In genomic region chr11:13667245-13667644, GRCh38 we compare ENCODE assay signal across 8 cellular contexts. TPM values are rescaled to one million over a fixed set of nuclear protein-coding genes. Genes with fewer than 3 reads are reported as not detected.
A peak's percentile ranks its signal among the peaks of the same experiment; 100 is the strongest.
DNase-seq lines count a peak whose midpoint lies in the region; ATAC-seq and TF ChIP-seq lines count a peak whose summit lies in the region.

No MANE protein-coding gene starts in this region.

- H2AFZ ChIP-seq in MM.1S (ENCODE audit: low read length) (peak overlapping the region; percentile 94), neural cell (ENCODE audit: low read depth, low read length) (peak overlapping the region; percentile 56)

- peaks cover 37% of the 10 kb centered on the region for H3K4me1 Mint-ChIP-seq in CD8-positive, alpha-beta T cell (ENCODE audit: low read depth)

- no peaks in the 10 kb centered on the region for H3K27me3 ChIP-seq in CD8-positive, alpha-beta T cell (ENCODE audit: insufficient read depth, low read length)
- no peaks in the 10 kb centered on the region for H3K27me3 ChIP-seq in MM.1S (replicated peaks; ENCODE audit: insufficient read depth, low read length)
- no peaks in the 10 kb centered on the region for H3K27me3 ChIP-seq in neural cell (ENCODE audit: insufficient read depth, low read depth, low read length)

- H3K27ac ChIP-seq in CD8-positive, alpha-beta T cell (ENCODE audit: low read depth, low read length) = no peak overlapping the region
- H3K27ac ChIP-seq in MM.1S (ENCODE audit: low read length) (no peak overlapping the region), neural cell (ENCODE audit: low read length) (no peak overlapping the region)

- no peaks in the 10 kb centered on the region for H3K9me2 ChIP-seq in MM.1S (replicated peaks; ENCODE audit: insufficient read depth, low read length)
- H3K9me2 ChIP-seq in neural cell (ENCODE audit: insufficient read depth, low read length) = no peaks in the 10 kb centered on the region

- CTCF ChIA-PET in CD8-positive, alpha-beta T cell (lab: Charles Lee) = interaction anchor here (0.7 to 0.8 kb wide), 2 partner anchors 9 to 15 kb away, joined by 3 read pairs; no protein-coding TSS in a partner anchor

- POLR2A ChIA-PET in CD8-positive, alpha-beta T cell (lab: Charles Lee) = no interaction called here

- H3K27me3 Mint-ChIP-seq in CD8-positive, alpha-beta T cell (ENCODE audit: low read depth) = peaks cover 9% of the 10 kb centered on the region

- intact Hi-C loops in CD8-positive, alpha-beta T cell (cut with DNase I, micrococcal nuclease) = loop anchor here (5.0 to 10.0 kb wide), 5 partner anchors 298 to 1825 kb away; partner anchors contain the start of genes BMAL1 (in 1 of the 2), RRAS2 (in 1 of the 2), SPON1 (in 1 of the 2) and USP47 (in 1 of the 2)

- H4K20me1 ChIP-seq in MM.1S (ENCODE audit: insufficient read depth, low read length) (0 out of 2 replicates have a peak, but pooled peaks cover 9% of the 10 kb centered on the region), neural cell (ENCODE audit: insufficient read depth) (no peaks in the 10 kb centered on the region)

- peak overlapping the region; percentile 82 for H3K27ac Mint-ChIP-seq in CD8-positive, alpha-beta T cell

- no peak for DNase-seq in CD8-positive, alpha-beta T cell
- DNase-seq in MM.1S (no peak), cerebellar cortex (ENCODE audit: low spot score) (peak; percentile 58), GOT3 (lab: John Stamatoyannopoulos, UW) (no peak), A172 (ENCODE audit: low spot score) (no peak), activated gamma-delta T cell (lab: John Stamatoyannopoulos, UW) (no peak)

- peaks cover 14% of the 10 kb centered on the region for H3K4me1 ChIP-seq in CD8-positive, alpha-beta T cell (ENCODE audit: insufficient read depth, low read length)
- H3K4me1 ChIP-seq in MM.1S (ENCODE audit: low read length) = peaks cover 20% of the 10 kb centered on the region

- TF ChIP-seq CTCF in CD8-positive, alpha-beta T cell (IDR thresholded peaks at IDR 0.05) = no peak
- no peak for TF ChIP-seq CTCF in MM.1S (IDR thresholded peaks at IDR 0.05; ENCODE audit: low read length)
- TF ChIP-seq CTCF in neural cell (IDR thresholded peaks at IDR 0.05; ENCODE audit: poor library complexity, severe bottlenecking) = no peak

- H3K9me3 Mint-ChIP-seq in CD8-positive, alpha-beta T cell = no peaks in the 10 kb centered on the region

- no peak overlapping the region for H3K4me3 ChIP-seq in CD8-positive, alpha-beta T cell (ENCODE audit: low read depth, low read length)
- H3K4me3 ChIP-seq in MM.1S (ENCODE audit: low read length) (peak overlapping the region; percentile 73; the same call in 1 of the 2 replicates), neural cell (ENCODE audit: low read length) (peak overlapping the region; percentile 79)

- peak overlapping the region; percentile 82 for H3K4me3 Mint-ChIP-seq in CD8-positive, alpha-beta T cell

- H3K4me2 ChIP-seq in MM.1S (ENCODE audit: low read depth, low read length) (peak overlapping the region; percentile 92; the same call in 1 of the 2 replicates), neural cell (ENCODE audit: low read length) (peak overlapping the region; percentile 37)

- TF ChIP-seq RAD21 in neural cell (conservative IDR thresholded peaks at IDR 0.05) = no peak

- H3K79me2 ChIP-seq in MM.1S (ENCODE audit: low read length) = peaks cover 38% of the 10 kb centered on the region
- H3K79me2 ChIP-seq in neural cell (replicated peaks; ENCODE audit: insufficient read depth, low read length) = peaks cover 27% of the 10 kb centered on the region

- peaks cover 7% of the 10 kb centered on the region for H3K36me3 Mint-ChIP-seq in CD8-positive, alpha-beta T cell

- H3F3A ChIP-seq in MM.1S (ENCODE audit: insufficient read depth, low read length) (peaks cover 12% of the 10 kb centered on the region), neural cell (ENCODE audit: insufficient read depth, low read length, poor library complexity, severe bottlenecking) (no peaks in the 10 kb centered on the region)

- no peaks in the 10 kb centered on the region for H3K36me3 ChIP-seq in CD8-positive, alpha-beta T cell (ENCODE audit: insufficient read depth, low read length)
- H3K36me3 ChIP-seq in MM.1S (replicated peaks; ENCODE audit: insufficient read depth, low read length) = 0 out of 2 replicates have a peak, but pooled peaks cover 2% of the 10 kb centered on the region
- H3K36me3 ChIP-seq in neural cell (ENCODE audit: insufficient read depth, low read length) = no peaks in the 10 kb centered on the region

- no peak for TF ChIP-seq EP300 in neural cell (conservative IDR thresholded peaks at IDR 0.05; ENCODE audit: poor library complexity, severe bottlenecking)

- no peak for ATAC-seq in CD8-positive, alpha-beta T cell
- no peak for ATAC-seq in GM18520 (IDR thresholded peaks at IDR 0.05; ENCODE audit: unreplicated experiment)

- H3K9me3 ChIP-seq in CD8-positive, alpha-beta T cell (ENCODE audit: low read length) = no peaks in the 10 kb centered on the region
- H3K9me3 ChIP-seq in MM.1S (replicated peaks; ENCODE audit: insufficient read depth, low read length) (no peaks in the 10 kb centered on the region), neural cell (ENCODE audit: low read length) (no peaks in the 10 kb centered on the region)

- H3K9ac ChIP-seq in MM.1S (ENCODE audit: low read length) = no peak overlapping the region
- H3K9ac ChIP-seq in neural cell (ENCODE audit: low read length) = peak overlapping the region; percentile 68

TF ChIP-seq in neural cell, 6 proteins besides CTCF, POLR2A, EP300 and RAD21:
- no peak for TF ChIP-seq MXI1 (conservative IDR thresholded peaks at IDR 0.05; ENCODE audit: poor library complexity, severe bottlenecking)
- no peak for TF ChIP-seq EZH2 (IDR thresholded peaks at IDR 0.05; ENCODE audit: borderline replicate concordance, insufficient read depth, low read length, poor library complexity, severe bottlenecking)
- no peak for TF ChIP-seq SMC3 (conservative IDR thresholded peaks at IDR 0.05; ENCODE audit: poor library complexity)
- TF ChIP-seq POLR2AphosphoS5 (IDR thresholded peaks at IDR 0.05) = no peak
- TF ChIP-seq, protein P1, sequence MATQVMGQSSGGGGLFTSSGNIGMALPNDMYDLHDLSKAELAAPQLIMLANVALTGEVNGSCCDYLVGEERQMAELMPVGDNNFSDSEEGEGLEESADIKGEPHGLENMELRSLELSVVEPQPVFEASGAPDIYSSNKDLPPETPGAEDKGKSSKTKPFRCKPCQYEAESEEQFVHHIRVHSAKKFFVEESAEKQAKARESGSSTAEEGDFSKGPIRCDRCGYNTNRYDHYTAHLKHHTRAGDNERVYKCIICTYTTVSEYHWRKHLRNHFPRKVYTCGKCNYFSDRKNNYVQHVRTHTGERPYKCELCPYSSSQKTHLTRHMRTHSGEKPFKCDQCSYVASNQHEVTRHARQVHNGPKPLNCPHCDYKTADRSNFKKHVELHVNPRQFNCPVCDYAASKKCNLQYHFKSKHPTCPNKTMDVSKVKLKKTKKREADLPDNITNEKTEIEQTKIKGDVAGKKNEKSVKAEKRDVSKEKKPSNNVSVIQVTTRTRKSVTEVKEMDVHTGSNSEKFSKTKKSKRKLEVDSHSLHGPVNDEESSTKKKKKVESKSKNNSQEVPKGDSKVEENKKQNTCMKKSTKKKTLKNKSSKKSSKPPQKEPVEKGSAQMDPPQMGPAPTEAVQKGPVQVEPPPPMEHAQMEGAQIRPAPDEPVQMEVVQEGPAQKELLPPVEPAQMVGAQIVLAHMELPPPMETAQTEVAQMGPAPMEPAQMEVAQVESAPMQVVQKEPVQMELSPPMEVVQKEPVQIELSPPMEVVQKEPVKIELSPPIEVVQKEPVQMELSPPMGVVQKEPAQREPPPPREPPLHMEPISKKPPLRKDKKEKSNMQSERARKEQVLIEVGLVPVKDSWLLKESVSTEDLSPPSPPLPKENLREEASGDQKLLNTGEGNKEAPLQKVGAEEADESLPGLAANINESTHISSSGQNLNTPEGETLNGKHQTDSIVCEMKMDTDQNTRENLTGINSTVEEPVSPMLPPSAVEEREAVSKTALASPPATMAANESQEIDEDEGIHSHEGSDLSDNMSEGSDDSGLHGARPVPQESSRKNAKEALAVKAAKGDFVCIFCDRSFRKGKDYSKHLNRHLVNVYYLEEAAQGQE (IDR thresholded peaks at IDR 0.05; ENCODE audit: borderline replicate concordance) = no peak
- TF ChIP-seq TAF1 (IDR thresholded peaks at IDR 0.05; ENCODE audit: low read depth) = no peak

RNA-seq across cellular contexts. Expression of gene FAR1, which starts 1.2 kb away (rescaled TPM):
- total RNA-seq in CD8-positive, alpha-beta T cell = 10 to 100 TPM; 29.8 to 34.0 TPM
- polyA plus RNA-seq in neural cell = 91.2 and 110 TPM in 2 replicates
- polyA minus RNA-seq in neural cell = 141 and 156 TPM in 2 replicates
- 64.7 and 81.5 TPM in 2 replicates for total RNA-seq in A172 (2014; rRNA removed; shearing (Covaris generic))
